In genomic region chr1:151714820-151715725, GRCh38 we compare ENCODE assay signal across 25 cellular contexts. TPM values are rescaled to one million over a fixed set of nuclear protein-coding genes. Genes with fewer than 3 reads are reported as not detected.
DNase-seq lines count a peak whose midpoint lies in the region; ATAC-seq and TF ChIP-seq lines count a peak whose summit lies in the region.
"Had no signal": no experiment of that assay in that cellular context is flagged by ENCODE, and none has a peak within 500 bp of the region (broad histone marks: within the 10 kb centered on the region; RNA-seq: fewer than 3 reads in every experiment).

No MANE protein-coding gene starts in this region.

- H3K4me3 ChIP-seq in GM23338 (no peak overlapping the region), neural cell (ENCODE audit: low read length) (peak overlapping the region; percentile 72)
- H3K4me3 ChIP-seq: hepatocyte, left ventricle myocardium inferior, prostate gland, SK-N-MC had no signal

- peaks cover 31% of the 10 kb centered on the region for H3K4me1 Mint-ChIP-seq in GM23338

- H3K4me3 Mint-ChIP-seq in GM23338, result peak overlapping the region; percentile 7; the same call in 1 of the 3 replicates
- H3K4me3 Mint-ChIP-seq: activated CD4-positive, alpha-beta T cell treated with anti-CD3 and anti-CD28 coated beads, Interleukin-2, amount 10 ng/mL, durations not matched to agents 7 days and 5 days; stimulated activated naive CD8-positive, alpha-beta T cell treated with anti-CD3 and anti-CD28 coated beads, Interleukin-15, Interleukin-2, amounts not matched to agents 100 ng/mL and 50 ng/mL, for 24 hours; T-helper 2 cell treated with Interferon-gamma antibody and Interleukin-4, amounts not matched to agents 5 μg/mL and 100 μg/mL, for 36 hours had no signal

- no peak for TF ChIP-seq CTCF in GM23338 (conservative IDR thresholded peaks at IDR 0.05; ENCODE audit: low read depth in 2 of 2)
- no peak for TF ChIP-seq CTCF in neural cell (IDR thresholded peaks at IDR 0.05; ENCODE audit: poor library complexity, severe bottlenecking)

- no peaks in the 10 kb centered on the region for H3F3A ChIP-seq in GM23338 (replicated peaks; ENCODE audit: low read depth)
- H3F3A ChIP-seq in neural cell (ENCODE audit: insufficient read depth, low read length, poor library complexity, severe bottlenecking), result peaks cover 6% of the 10 kb centered on the region

- H3K9me3 ChIP-seq in neural cell (ENCODE audit: low read length), result no peaks in the 10 kb centered on the region
- H3K9me3 ChIP-seq: left ventricle myocardium inferior, prostate gland had no signal

- no peaks in the 10 kb centered on the region for H3K36me3 Mint-ChIP-seq in GM23338 (ENCODE audit: low read depth)

- H3K27me3 Mint-ChIP-seq in GM23338 (ENCODE audit: insufficient read depth, low read depth, poor library complexity), result peaks cover 22% of the 10 kb centered on the region

- no peaks in the 10 kb centered on the region for H3K9me3 Mint-ChIP-seq in GM23338
- H3K9me3 Mint-ChIP-seq: activated CD4-positive, alpha-beta T cell treated with anti-CD3 and anti-CD28 coated beads, Interleukin-2, amount 10 ng/mL, durations not matched to agents 7 days and 5 days; naive thymus-derived CD8-positive, alpha-beta T cell; stimulated activated naive CD8-positive, alpha-beta T cell treated with anti-CD3 and anti-CD28 coated beads, Interleukin-15, Interleukin-2, amounts not matched to agents 100 ng/mL and 50 ng/mL, for 24 hours; T-helper 2 cell treated with Interferon-gamma antibody and Interleukin-4, amounts not matched to agents 5 μg/mL and 100 μg/mL, for 36 hours had no signal

- peaks cover 16% of the 10 kb centered on the region for H3K4me1 ChIP-seq in GM23338 (ENCODE audit: insufficient read depth)
- H3K4me1 ChIP-seq: prostate gland had no signal

- DNase-seq in GM23338 (ENCODE audit: low spot score) (peak; percentile 51), caudate nucleus (lab: John Stamatoyannopoulos, UW) (peak in 1 of 61 donors; percentile 23), NCI-H526 (lab: John Stamatoyannopoulos, UW) (no peak), HT-29 (ENCODE audit: low spot score) (no peak), NCI-H146 treated with DMSO at 0.1 percent for 48 hours (lab: John Stamatoyannopoulos, UW; ENCODE audit: unreplicated experiment) (no peak)
- DNase-seq: activated CD4-positive, alpha-beta T cell treated with anti-CD3 and anti-CD28 coated beads, Interleukin-2, amount 10 ng/mL, durations not matched to agents 7 days and 5 days; activated naive CD4-positive, alpha-beta T cell treated with anti-CD3 and anti-CD28 coated beads, Interleukin-2, amount 50 U/mL, for 16 hours; cerebellar nuclear complex; effector CD4-positive, alpha-beta T cell; KG1; left ventricle myocardium inferior; MM.1S; naive thymus-derived CD8-positive, alpha-beta T cell; NCI-H2107; NCI-H510A treated with DMSO at 0.1 percent for 48 hours; stimulated activated CD4-positive, alpha-beta T cell treated with anti-CD3 and anti-CD28 coated beads, Interleukin-15, amount 100 ng/mL, for 24 hours had no signal

- TF ChIP-seq RAD21 in Ishikawa (IDR thresholded peaks at IDR 0.05; ENCODE audit: low read depth) (no peak), neural cell (conservative IDR thresholded peaks at IDR 0.05) (no peak)

- H3K9me2 ChIP-seq in GM23338 (ENCODE audit: insufficient read depth) (no peaks in the 10 kb centered on the region), neural cell (ENCODE audit: insufficient read depth, low read length) (no peaks in the 10 kb centered on the region)

- no peaks in the 10 kb centered on the region for H4K20me1 ChIP-seq in GM23338 (replicated peaks; ENCODE audit: insufficient read depth)
- no peaks in the 10 kb centered on the region for H4K20me1 ChIP-seq in neural cell (ENCODE audit: insufficient read depth)

- H3K36me3 ChIP-seq in GM23338 (ENCODE audit: insufficient read depth), result no peaks in the 10 kb centered on the region
- H3K36me3 ChIP-seq in neural cell (ENCODE audit: insufficient read depth, low read length), result peaks cover 11% of the 10 kb centered on the region
- H3K36me3 ChIP-seq: left ventricle myocardium inferior, prostate gland had no signal

- TF ChIP-seq EP300 in Ishikawa (IDR thresholded peaks at IDR 0.05; ENCODE audit: borderline replicate concordance), result no peak
- TF ChIP-seq EP300 in neural cell (conservative IDR thresholded peaks at IDR 0.05; ENCODE audit: poor library complexity, severe bottlenecking), result no peak

- H2AFZ ChIP-seq in GM23338 (no peak overlapping the region; the same call in 1 of the 2 replicates), neural cell (ENCODE audit: low read depth, low read length) (no peak overlapping the region)
- H2AFZ ChIP-seq: hepatocyte had no signal

- H3K27me3 ChIP-seq in GM23338 (ENCODE audit: insufficient read depth) (peaks cover 29% of the 10 kb centered on the region), neural cell (ENCODE audit: insufficient read depth, low read depth, low read length) (no peaks in the 10 kb centered on the region)

- no peaks in the 10 kb centered on the region for H3K79me2 ChIP-seq in GM23338 (replicated peaks; ENCODE audit: insufficient read depth)
- peaks cover 70% of the 10 kb centered on the region for H3K79me2 ChIP-seq in neural cell (replicated peaks; ENCODE audit: insufficient read depth, low read length)
- H3K79me2 ChIP-seq: hepatocyte had no signal

- H3K4me2 ChIP-seq in GM23338 (peak overlapping the region; percentile 81), neural cell (ENCODE audit: low read length) (peak overlapping the region; percentile 92)

- no peak overlapping the region for H3K27ac Mint-ChIP-seq in GM23338
- H3K27ac Mint-ChIP-seq: activated CD4-positive, alpha-beta T cell treated with anti-CD3 and anti-CD28 coated beads, Interleukin-2, amount 10 ng/mL, durations not matched to agents 7 days and 5 days; stimulated activated naive CD8-positive, alpha-beta T cell treated with anti-CD3 and anti-CD28 coated beads, Interleukin-15, Interleukin-2, amounts not matched to agents 100 ng/mL and 50 ng/mL, for 24 hours; T-helper 2 cell treated with Interferon-gamma antibody and Interleukin-4, amounts not matched to agents 5 μg/mL and 100 μg/mL, for 36 hours had no signal

- H3K9ac ChIP-seq in neural cell (ENCODE audit: low read length), result peak overlapping the region; percentile 94

- H3K27ac ChIP-seq in GM23338 (ENCODE audit: low read depth) (no peak overlapping the region), caudate nucleus (ENCODE audit: low read depth, low read length) (peak overlapping the region; percentile 26), neural cell (ENCODE audit: low read length) (peak overlapping the region; percentile 99)
- H3K27ac ChIP-seq: hepatocyte, left ventricle myocardium inferior, prostate gland, SK-N-MC, VCaP had no signal

- peak; percentile 37 for ATAC-seq in GM23338
- ATAC-seq: esophagus mucosa; naive thymus-derived CD8-positive, alpha-beta T cell had no signal

TF ChIP-seq in neural cell, 6 proteins besides CTCF, POLR2A, EP300 and RAD21:
- TF ChIP-seq EZH2 (IDR thresholded peaks at IDR 0.05; ENCODE audit: borderline replicate concordance, insufficient read depth, low read length, poor library complexity, severe bottlenecking) (no peak), MXI1 (conservative IDR thresholded peaks at IDR 0.05; ENCODE audit: poor library complexity, severe bottlenecking) (peak; percentile 8)

RNA-seq across cellular contexts. Expression of gene CELF3, which starts 1.5 kb away (rescaled TPM):
- total RNA-seq in GM23338 (2014; rRNA removed; shearing (Covaris generic)), result 0.31 and 0.39 TPM in 2 replicates
- polyA plus RNA-seq in GM23338 (2016; fragmentation: Nextera tagmentation; extraction: Ambion mirVana) (0.16 and 0.58 TPM in 2 replicates), neural cell (89.0 and 137 TPM in 2 replicates)
- 117 and 129 TPM in 2 replicates for polyA minus RNA-seq in neural cell
- total RNA-seq in HT-29 (2014; rRNA removed; shearing (Covaris generic)), result 0.08 and 0.97 TPM in 2 replicates
- total RNA-seq: activated CD4-positive, alpha-beta T cell treated with anti-CD3 and anti-CD28 coated beads, Interleukin-2, amount 10 ng/mL, durations not matched to agents 7 days and 5 days; esophagus mucosa; left ventricle myocardium inferior; naive thymus-derived CD8-positive, alpha-beta T cell had no signal
- polyA plus RNA-seq: naive thymus-derived CD8-positive, alpha-beta T cell had no signal

RNA-seq across cellular contexts. Expression of gene RIIAD1, which starts 6.2 kb away (rescaled TPM):
- not detected in 2 replicates for total RNA-seq in GM23338 (2014; rRNA removed; shearing (Covaris generic))
- polyA plus RNA-seq in GM23338 (2016; fragmentation: Nextera tagmentation; extraction: Ambion mirVana) (not detected in 2 replicates), neural cell (23.5 and 23.6 TPM in 2 replicates)
- 10.8 and 18.3 TPM in 2 replicates for polyA minus RNA-seq in neural cell
- total RNA-seq in HT-29 (2014; rRNA removed; shearing (Covaris generic)), result not detected in 2 replicates
- total RNA-seq: activated CD4-positive, alpha-beta T cell treated with anti-CD3 and anti-CD28 coated beads, Interleukin-2, amount 10 ng/mL, durations not matched to agents 7 days and 5 days; esophagus mucosa; hepatocyte; naive thymus-derived CD8-positive, alpha-beta T cell had no signal
- polyA plus RNA-seq: hepatocyte; naive thymus-derived CD8-positive, alpha-beta T cell had no signal

RNA-seq across cellular contexts. Expression of gene MRPL9, which starts 48.2 kb away (rescaled TPM):
- total RNA-seq in GM23338 (2014; rRNA removed; shearing (Covaris generic)), result 88.5 and 89.0 TPM in 2 replicates
- polyA plus RNA-seq in GM23338 (2016; fragmentation: Nextera tagmentation; extraction: Ambion mirVana), result 126 TPM in 2 replicates
- polyA plus RNA-seq in neural cell, result 119 and 134 TPM in 2 replicates
- polyA minus RNA-seq in neural cell, result 61.6 and 66.3 TPM in 2 replicates
- 122 and 193 TPM in 2 replicates for total RNA-seq in HT-29 (2014; rRNA removed; shearing (Covaris generic))
